Comparison of ENCODE assay signal across 1 cellular context in genomic region chr12:132161796-132162507, GRCh38.
TF ChIP-seq lines count a peak whose summit lies in the region.

No MANE protein-coding gene starts in this region.

TF ChIP-seq in IMR-90, 13 proteins besides CTCF, POLR2A, EP300 and RAD21:
- TF ChIP-seq CHD1 (IDR thresholded peaks at IDR 0.05; ENCODE audit: low read depth, low read length) = no peak
- no peak for TF ChIP-seq CEBPB (IDR thresholded peaks at IDR 0.05; ENCODE audit: low read depth, low read length)
- no peak for TF ChIP-seq SMC3 (IDR thresholded peaks at IDR 0.05; ENCODE audit: low read depth, low read length)
- no peak for TF ChIP-seq NFE2L2 (IDR thresholded peaks at IDR 0.05; ENCODE audit: low read depth, low read length)
- TF ChIP-seq RCOR1 (IDR thresholded peaks at IDR 0.05; ENCODE audit: insufficient replicate concordance, low read length) = no peak
- no peak for TF ChIP-seq MAFK (IDR thresholded peaks at IDR 0.05; ENCODE audit: low read depth, low read length)
- TF ChIP-seq RFX5 (IDR thresholded peaks at IDR 0.05; ENCODE audit: low read depth, low read length) = no peak
- no peak for TF ChIP-seq MAZ (IDR thresholded peaks at IDR 0.05; ENCODE audit: borderline replicate concordance, low read depth, low read length)
- TF ChIP-seq USF2 (IDR thresholded peaks at IDR 0.05; ENCODE audit: low read depth, low read length) = no peak
- no peak for TF ChIP-seq FOS (IDR thresholded peaks at IDR 0.05; ENCODE audit: low read depth, low read length)
- TF ChIP-seq BHLHE40 (IDR thresholded peaks at IDR 0.05; ENCODE audit: low read depth, low read length) = no peak
- no peak for TF ChIP-seq MXI1 (IDR thresholded peaks at IDR 0.05; ENCODE audit: borderline replicate concordance, low read depth, low read length)
- TF ChIP-seq ELK1 (IDR thresholded peaks at IDR 0.05; ENCODE audit: borderline replicate concordance, low read depth, low read length) = no peak
